24 cellular contexts compared by ENCODE assay signal in the genomic region with DNA sequence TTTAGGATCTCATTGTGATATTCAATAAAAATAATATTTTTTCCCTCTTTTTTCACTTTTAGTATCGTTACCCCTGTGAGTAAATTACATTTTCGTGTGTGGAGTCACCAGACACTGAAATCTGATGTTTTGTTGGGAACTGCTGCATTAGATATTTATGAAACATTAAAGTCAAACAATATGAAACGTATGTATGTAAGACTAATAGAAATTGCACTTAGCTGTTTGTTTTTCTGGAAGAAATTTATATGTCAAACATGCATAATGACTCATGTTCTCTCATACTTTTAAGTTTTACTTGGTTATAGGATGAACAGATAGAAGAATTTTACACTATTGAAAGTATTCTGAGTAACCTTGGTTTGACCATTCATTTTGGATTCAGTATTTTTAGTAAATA. TPM values are rescaled to one million over a fixed set of nuclear protein-coding genes. Genes with fewer than 3 reads are reported as not detected.
DNase-seq lines count a peak whose midpoint lies in the region; TF ChIP-seq lines count a peak whose summit lies in the region.
"Had no signal": no experiment of that assay in that cellular context is flagged by ENCODE, and none has a peak within 500 bp of the region (broad histone marks: within the 10 kb centered on the region; RNA-seq: fewer than 3 reads in every experiment).

No MANE protein-coding gene starts in this region.

- H3K9me3 Mint-ChIP-seq in MCF 10A (ENCODE audit: unreplicated experiment) = no peaks in the 10 kb centered on the region
- H3K9me3 Mint-ChIP-seq: GM23338, IgD-negative memory B cell had no signal

- no TSS peak for BruUV-seq in MCF 10A (replicated peaks; lab: Mats Ljungman, UMichigan)
- BruUV-seq in mammary epithelial cell (replicated peaks; lab: Mats Ljungman, UMichigan) = no TSS peak

- peaks cover 3% of the 10 kb centered on the region for H3K4me1 Mint-ChIP-seq in MCF 10A (ENCODE audit: insufficient read depth, unreplicated experiment)
- H3K4me1 Mint-ChIP-seq: GM23338 had no signal

- peaks cover 77% of the 10 kb centered on the region for H3K36me3 Mint-ChIP-seq in MCF 10A (ENCODE audit: insufficient read depth, unreplicated experiment)

- CTCF ChIA-PET in MCF 10A (lab: Yijun Ruan, JAX) = interaction anchor here (0.5 to 2.6 kb wide), 6 partner anchors 25 to 942 kb away, joined by 3 to 15 read pairs (median 4); no protein-coding TSS in a partner anchor
- CTCF ChIA-PET in mammary epithelial cell (lab: Charles Lee; ENCODE audit: low non-redundant PET) = no interaction called here

- no peaks in the 10 kb centered on the region for H3K9me2 ChIP-seq in MM.1S (replicated peaks; ENCODE audit: insufficient read depth, low read length)
- H3K9me2 ChIP-seq: SK-N-SH had no signal

- in situ Hi-C loops in mammary epithelial cell (cut with MboI; ENCODE audit: low sequenced_read_pairs in 2 of 2) = no loop called here

- POLR2A ChIA-PET in MCF 10A (lab: Yijun Ruan, JAX) = interaction anchor here (0.8 to 1.5 kb wide), 3 partner anchors 20 to 73 kb away, joined by 3 to 4 read pairs (median 3); no protein-coding TSS in a partner anchor

- H3K9ac ChIP-seq in mammary epithelial cell (ENCODE audit: insufficient read depth, low read length) (no peak overlapping the region), MM.1S (ENCODE audit: low read length) (peak overlapping the region; percentile 27; the same call in 1 of the 2 replicates), adipocyte (ENCODE audit: low read length) (no peak overlapping the region)
- H3K9ac ChIP-seq: SK-N-SH had no signal

- no peak overlapping the region for H2AFZ ChIP-seq in mammary epithelial cell (ENCODE audit: low read depth, low read length)
- H2AFZ ChIP-seq in MM.1S (ENCODE audit: low read length) = no peak overlapping the region
- H2AFZ ChIP-seq: GM23338 had no signal

- H3K4me1 ChIP-seq in mammary epithelial cell (ENCODE audit: insufficient read depth, low read length) (no peaks in the 10 kb centered on the region), MM.1S (ENCODE audit: low read length) (peaks cover 68% of the 10 kb centered on the region), adipocyte (ENCODE audit: control insufficient read depth, insufficient read depth, low read length) (peaks cover 8% of the 10 kb centered on the region), neutrophil (ENCODE audit: control insufficient read depth in 1 of 2, insufficient read depth in 1 of 2, low read depth in 1 of 2, low read length in 1 of 2) (peaks cover 9 to 10% of the 10 kb centered on the region in 2 experiments)
- H3K4me1 ChIP-seq: HAP-1, Peyer's patch had no signal

- intact Hi-C loops in MCF 10A (cut with micrococcal nuclease) = no loop called here
- intact Hi-C loops in mammary epithelial cell (cut with micrococcal nuclease) = no loop called here

- H3K4me3 Mint-ChIP-seq in MCF 10A (ENCODE audit: unreplicated experiment) = no peak overlapping the region
- H3K4me3 Mint-ChIP-seq: GM23338 had no signal

- dilution Hi-C loops in mammary epithelial cell (cut with HindIII; ENCODE audit: low sequenced_read_pairs) = no loop called here

- H3K27ac ChIP-seq in mammary epithelial cell (ENCODE audit: insufficient read depth, low read depth, low read length) (no peak overlapping the region), MM.1S (ENCODE audit: low read length) (peak overlapping the region; percentile 99), neutrophil (peak overlapping the region; percentile 6)
- H3K27ac ChIP-seq: Peyer's patch had no signal

- H3K79me2 ChIP-seq in mammary epithelial cell (ENCODE audit: insufficient read depth, low read length) = peaks cover 81% of the 10 kb centered on the region
- peaks cover 57% of the 10 kb centered on the region for H3K79me2 ChIP-seq in MM.1S (ENCODE audit: low read length)

- H3K36me3 ChIP-seq in mammary epithelial cell (ENCODE audit: insufficient read depth, low read length) (peaks cover 45% of the 10 kb centered on the region), MM.1S (replicated peaks; ENCODE audit: insufficient read depth, low read length) (peaks cover 13% of the 10 kb centered on the region; the same call in 1 of the 2 replicates), adipocyte (ENCODE audit: control insufficient read depth, insufficient read depth, low read length, severe bottlenecking) (peaks cover 90% of the 10 kb centered on the region), neutrophil (peaks cover 77% of the 10 kb centered on the region)

- H3K4me2 ChIP-seq in mammary epithelial cell (ENCODE audit: insufficient read depth, low read depth, low read length) (no peak overlapping the region), MM.1S (ENCODE audit: low read depth, low read length) (peak overlapping the region; percentile 35)
- H3K4me2 ChIP-seq: GM23338, SK-N-SH had no signal

- no peak overlapping the region for H3K4me3 ChIP-seq in mammary epithelial cell (replicated peaks in 1 of 3; ENCODE audit: insufficient read depth in 1 of 3, low read depth in 2 of 3, low read length in 3 of 3)
- peak overlapping the region; percentile 6; the same call in 1 of the 2 replicates for H3K4me3 ChIP-seq in MM.1S (ENCODE audit: low read length)
- no peak overlapping the region for H3K4me3 ChIP-seq in adipocyte (ENCODE audit: low read length)
- H3K4me3 ChIP-seq in neutrophil (ENCODE audit: low read depth in 1 of 2, low read length in 1 of 2) = no peak overlapping the region
- H3K4me3 ChIP-seq: GM23338, HAP-1, Peyer's patch had no signal

- WGBS in mammary epithelial cell (ENCODE audit: low coverage, missing lambda C conversion rate) = 98% methylated on average over 3 of the region's 3 CpGs

- peak overlapping the region; percentile 10 for H3K27ac Mint-ChIP-seq in MCF 10A (ENCODE audit: low read depth, unreplicated experiment)
- H3K27ac Mint-ChIP-seq: GM23338, IgD-negative memory B cell had no signal

- H4K20me1 ChIP-seq in mammary epithelial cell (ENCODE audit: insufficient read depth, low read length) (no peaks in the 10 kb centered on the region), MM.1S (ENCODE audit: insufficient read depth, low read length) (no peaks in the 10 kb centered on the region)

- H3K9me3 ChIP-seq in mammary epithelial cell (replicated peaks; ENCODE audit: insufficient read depth, low read length) (no peaks in the 10 kb centered on the region), MM.1S (replicated peaks; ENCODE audit: insufficient read depth, low read length) (no peaks in the 10 kb centered on the region), adipocyte (ENCODE audit: control insufficient read depth, low read length) (no peaks in the 10 kb centered on the region), neutrophil (no peaks in the 10 kb centered on the region)
- H3K9me3 ChIP-seq: HAP-1, Peyer's patch, SK-N-SH had no signal

- H3K27me3 ChIP-seq in mammary epithelial cell (ENCODE audit: insufficient read depth, low read length) (no peaks in the 10 kb centered on the region), MM.1S (replicated peaks; ENCODE audit: insufficient read depth, low read length) (no peaks in the 10 kb centered on the region), adipocyte (replicated peaks; ENCODE audit: control insufficient read depth, insufficient read depth, low read length) (no peaks in the 10 kb centered on the region), neutrophil (no peaks in the 10 kb centered on the region)
- H3K27me3 ChIP-seq: Peyer's patch had no signal

- TF ChIP-seq CTCF in MCF 10A (IDR thresholded peaks at IDR 0.05; ENCODE audit: unreplicated experiment) (no peak), mammary epithelial cell (conservative IDR thresholded peaks at IDR 0.05 in 1 of 2, IDR thresholded peaks at IDR 0.05 in 1 of 2; ENCODE audit: extremely low read depth in 1 of 2, insufficient read depth in 1 of 2, low read depth in 1 of 2, low read length in 2 of 2) (no peak), MM.1S (IDR thresholded peaks at IDR 0.05; ENCODE audit: low read length) (no peak), neutrophil (IDR thresholded peaks at IDR 0.05) (no peak)

- H3F3A ChIP-seq in MM.1S (ENCODE audit: insufficient read depth, low read length) = peaks cover 54% of the 10 kb centered on the region

- DNase-seq in MCF 10A (ENCODE audit: unreplicated experiment) (no peak), mammary epithelial cell (no peak), MM.1S (no peak), adipocyte (ENCODE audit: low read depth) (peak; percentile 27), NCI-H2107 (lab: John Stamatoyannopoulos, UW) (no peak)
- no peak for DNase-seq in stimulated activated naive CD4-positive, alpha-beta T cell treated with Interleukin-2 at 50 U/mL for 16 hours (lab: John Stamatoyannopoulos, UW)
- DNase-seq in stimulated activated CD4-positive, alpha-beta T cell treated with anti-CD3 and anti-CD28 coated beads, Interleukin-12 subunit alpha, Interleukin-12 subunit beta, amount 100 ng/mL, for 4 hours = no peak
- DNase-seq: 8988T, Calu3, DMS153, DND-41, NCI-H1105 treated with DMSO at 0.1 percent for 48 hours, NCI-H146, NCI-H2029, NCI-H446 treated with DMSO at 0.1 percent for 48 hours, NCI-H526 treated with DMSO at 0.1 percent for 48 hours, Peyer's patch, SIG-M5, SK-N-SH, SW 1271 had no signal

- no peaks in the 10 kb centered on the region for H3K27me3 Mint-ChIP-seq in MCF 10A (ENCODE audit: insufficient read depth, unreplicated experiment)
- H3K27me3 Mint-ChIP-seq: IgD-negative memory B cell had no signal

RNA-seq across cellular contexts. Expression of a gene that starts 49.4 kb away (rescaled TPM):
- 57.3 and 68.3 TPM in 2 replicates for total RNA-seq in MCF 10A (2022)
- total RNA-seq in mammary epithelial cell = 100 to 1,000 TPM in 1 of 2 donors, 10 to 100 TPM in 1; 91.4 to 127 TPM
- polyA plus RNA-seq in mammary epithelial cell = 25.0 TPM
- 52.5 TPM for polyA minus RNA-seq in mammary epithelial cell
